In the genomic region with DNA sequence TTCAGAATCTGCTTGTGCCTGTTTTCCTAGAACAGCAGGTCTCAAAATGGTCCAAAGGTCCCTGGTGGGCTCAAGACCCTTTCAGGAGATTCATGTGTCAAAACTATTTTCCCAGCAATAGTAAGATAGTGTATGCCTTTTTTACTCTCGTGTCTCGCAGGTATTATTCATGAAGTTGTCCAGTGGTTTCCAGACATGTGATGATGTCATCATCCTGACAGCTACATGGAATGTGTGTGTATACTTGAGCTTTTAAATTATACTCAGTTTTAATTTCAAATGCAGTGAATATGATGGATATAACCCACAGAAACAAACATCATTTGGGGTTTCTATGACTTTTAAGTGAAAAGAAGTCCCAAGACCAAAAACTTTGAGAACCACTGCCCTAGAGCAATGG, we compare ENCODE assay signal across 13 cellular contexts.
DNase-seq lines count a peak whose midpoint lies in the region; ATAC-seq, FAIRE-seq and TF ChIP-seq lines count a peak whose summit lies in the region.
"Had no signal": no experiment of that assay in that cellular context is flagged by ENCODE, and none has a peak within 500 bp of the region (broad histone marks: within the 10 kb centered on the region; RNA-seq: fewer than 3 reads in every experiment).

No MANE protein-coding gene starts in this region.

- no peaks in the 10 kb centered on the region for H3K9me3 ChIP-seq in K562 (replicated peaks; ENCODE audit: control insufficient read depth, insufficient read depth, low read depth, low read length)
- H3K9me3 ChIP-seq: A549; BLaER1 treated with 17β-estradiol and CSF1 and Interleukin-3, amounts not matched to agents 10 nM and 100 nM had no signal

- DNase-seq in EL (peak; percentile 51), M059J (ENCODE audit: low read depth) (peak; percentile 59), K562 (ENCODE audit: extremely low read depth in 1 of 4, low spot score in 3 of 4) (no peak), G401 (ENCODE audit: low spot score) (no peak)
- no peak for DNase-seq in stimulated activated CD4-positive, alpha-beta T cell treated with anti-CD3 and anti-CD28 coated beads, Interleukin-15, amount 100 ng/mL, for 24 hours
- no peak for DNase-seq in activated CD8-positive, alpha-beta T cell treated with anti-CD3 and anti-CD28 coated beads, Interleukin-2, amount 10 ng/mL, durations not matched to agents 7 days and 5 days
- DNase-seq: CD4-positive, CD25-positive, alpha-beta regulatory T cell; DMS79 had no signal

- FAIRE-seq in K562 (lab: Jason Lieb, UNC) = no peak
- FAIRE-seq: A549 had no signal

- no peak for TF ChIP-seq EP300 in K562 (IDR thresholded peaks at IDR 0.05; ENCODE audit: low read length)

- no peak for TF ChIP-seq RAD21 in K562 (CRISPR knock-in tag; conservative IDR thresholded peaks at IDR 0.05 in 1 of 2, IDR thresholded peaks at IDR 0.05 in 1 of 2)

- H3K4me1 ChIP-seq in K562 (replicated peaks in 1 of 2; ENCODE audit: control insufficient read depth in 2 of 2, insufficient read depth in 2 of 2, low read length in 2 of 2) = no peaks in the 10 kb centered on the region
- H3K4me1 ChIP-seq: A549 had no signal

- no peak for TF ChIP-seq POLR2A in K562 (conservative IDR thresholded peaks at IDR 0.05)

- POLR2A ChIA-PET in K562 (lab: Yijun Ruan, JAX) = no interaction called here
- POLR2A ChIA-PET in activated CD8-positive, alpha-beta T cell treated with anti-CD3 and anti-CD28 coated beads, Interleukin-2, amount 10 ng/mL, durations not matched to agents 7 days and 5 days (lab: Charles Lee) = no interaction called here

- no peak overlapping the region for H3K4me3 ChIP-seq in K562
- H3K4me3 ChIP-seq: A549; BLaER1 treated with 17β-estradiol and CSF1 and Interleukin-3, amounts not matched to agents 10 nM and 100 nM had no signal

- H3K79me2 ChIP-seq in K562 (ENCODE audit: control insufficient read depth, insufficient read depth, low read length) = no peaks in the 10 kb centered on the region

- no peak overlapping the region for H3K27ac ChIP-seq in K562 (ENCODE audit: extremely low read depth, low read depth, low read length)
- H3K27ac ChIP-seq: A549, KMS-11 had no signal

- no peaks in the 10 kb centered on the region for H3K9me3 Mint-ChIP-seq in activated CD8-positive, alpha-beta T cell treated with anti-CD3 and anti-CD28 coated beads, Interleukin-2, amount 10 ng/mL, durations not matched to agents 7 days and 5 days (ENCODE audit: insufficient read depth)

- no peaks in the 10 kb centered on the region for H3K36me3 Mint-ChIP-seq in activated CD8-positive, alpha-beta T cell treated with anti-CD3 and anti-CD28 coated beads, Interleukin-2, amount 10 ng/mL, durations not matched to agents 7 days and 5 days (ENCODE audit: low read depth)
- H3K36me3 Mint-ChIP-seq: CD4-positive, CD25-positive, alpha-beta regulatory T cell; IgD-negative memory B cell had no signal

- intact Hi-C loops in K562 (cut with micrococcal nuclease) = no loop called here

- no peaks in the 10 kb centered on the region for H3K27me3 Mint-ChIP-seq in activated CD8-positive, alpha-beta T cell treated with anti-CD3 and anti-CD28 coated beads, Interleukin-2, amount 10 ng/mL, durations not matched to agents 7 days and 5 days (ENCODE audit: low read depth)
- H3K27me3 Mint-ChIP-seq: CD4-positive, CD25-positive, alpha-beta regulatory T cell; IgD-negative memory B cell had no signal

- H4K20me1 ChIP-seq in K562 (replicated peaks; ENCODE audit: control insufficient read depth, insufficient read depth, low read length) = no peaks in the 10 kb centered on the region
- H4K20me1 ChIP-seq: BLaER1 treated with 17β-estradiol and CSF1 and Interleukin-3, amounts not matched to agents 10 nM and 100 nM had no signal

- no peak overlapping the region for H3K4me3 Mint-ChIP-seq in activated CD8-positive, alpha-beta T cell treated with anti-CD3 and anti-CD28 coated beads, Interleukin-2, amount 10 ng/mL, durations not matched to agents 7 days and 5 days
- H3K4me3 Mint-ChIP-seq: CD4-positive, CD25-positive, alpha-beta regulatory T cell; IgD-negative memory B cell had no signal

- H3K4me1 Mint-ChIP-seq in activated CD8-positive, alpha-beta T cell treated with anti-CD3 and anti-CD28 coated beads, Interleukin-2, amount 10 ng/mL, durations not matched to agents 7 days and 5 days (ENCODE audit: low read depth) = no peaks in the 10 kb centered on the region
- H3K4me1 Mint-ChIP-seq: CD4-positive, CD25-positive, alpha-beta regulatory T cell; IgD-negative memory B cell had no signal

- no peak for ATAC-seq in K562
- ATAC-seq in activated CD8-positive, alpha-beta T cell treated with anti-CD3 and anti-CD28 coated beads, Interleukin-2, amount 10 ng/mL, durations not matched to agents 7 days and 5 days = no peak
- ATAC-seq: HCT116 had no signal

- no peaks in the 10 kb centered on the region for H3K9me1 ChIP-seq in K562 (ENCODE audit: control insufficient read depth, insufficient read depth, low read length)

- TF ChIP-seq CTCF in K562 (IDR thresholded peaks at IDR 0.05 in 2 of 3, conservative IDR thresholded peaks at IDR 0.05 in 1 of 3; ENCODE audit: insufficient read depth in 2 of 3, low read depth in 1 of 3, low read length in 3 of 3) = no peak

- H3K27ac Mint-ChIP-seq in activated CD8-positive, alpha-beta T cell treated with anti-CD3 and anti-CD28 coated beads, Interleukin-2, amount 10 ng/mL, durations not matched to agents 7 days and 5 days = no peak overlapping the region
- H3K27ac Mint-ChIP-seq: CD4-positive, CD25-positive, alpha-beta regulatory T cell; IgD-negative memory B cell had no signal

- H2AFZ ChIP-seq in K562 (ENCODE audit: low read depth, low read length) = no peak overlapping the region

- in situ Hi-C loops in K562 (cut with MboI) = no loop called here
- in situ Hi-C loops in G401 (cut with HindIII; ENCODE audit: low sequenced_read_pairs) = no loop called here

- CTCF ChIA-PET in K562 (lab: Yijun Ruan, JAX; ENCODE audit: low intra/inter-chr PET ratio) = no interaction called here
- CTCF ChIA-PET in activated CD8-positive, alpha-beta T cell treated with anti-CD3 and anti-CD28 coated beads, Interleukin-2, amount 10 ng/mL, durations not matched to agents 7 days and 5 days (lab: Charles Lee) = interaction anchor here (0.6 kb wide), 1 partner anchor 831 kb away, joined by 3 read pairs; no protein-coding TSS in a partner anchor

- H3K36me3 ChIP-seq in K562 (ENCODE audit: control insufficient read depth, insufficient read depth, low read length) = no peaks in the 10 kb centered on the region
- H3K36me3 ChIP-seq: BLaER1 treated with 17β-estradiol and CSF1 and Interleukin-3, amounts not matched to agents 10 nM and 100 nM had no signal

- 0% methylated on average over 2 of the region's 2 CpGs for WGBS in K562 (ENCODE audit: insufficient coverage, low coverage, missing lambda C conversion rate)

- BruUV-seq in K562 (replicated peaks; lab: Mats Ljungman, UMichigan) = no TSS peak

- no peaks in the 10 kb centered on the region; a peak in 1 of 5 replicates for H3K27me3 ChIP-seq in K562 (ENCODE audit: control insufficient read depth in 2 of 2, insufficient read depth in 2 of 2, low read length in 2 of 2)
- H3K27me3 ChIP-seq: BLaER1 treated with 17β-estradiol and CSF1 and Interleukin-3, amounts not matched to agents 10 nM and 100 nM had no signal

- no peak overlapping the region for H3K9ac ChIP-seq in K562 (ENCODE audit: insufficient read depth in 1 of 2, low read depth in 2 of 2, low read length in 2 of 2)
- H3K9ac ChIP-seq: BLaER1 treated with 17β-estradiol and CSF1 and Interleukin-3, amounts not matched to agents 10 nM and 100 nM; KMS-11 had no signal

- no peak overlapping the region for H3K4me2 ChIP-seq in K562 (ENCODE audit: insufficient read depth, low read length)
- H3K4me2 ChIP-seq: A549, KMS-11 had no signal

TF ChIP-seq in K562, 482 proteins besides CTCF, POLR2A, EP300 and RAD21:
- TF ChIP-seq NFRKB (IDR thresholded peaks at IDR 0.05; ENCODE audit: low read depth) (no peak), ZNF174 (CRISPR knock-in tag; IDR thresholded peaks at IDR 0.05) (no peak), ZNF165 (CRISPR knock-in tag; IDR thresholded peaks at IDR 0.05; ENCODE audit: borderline replicate concordance) (no peak), CCNT2 (IDR thresholded peaks at IDR 0.05; ENCODE audit: borderline replicate concordance, extremely low read depth, insufficient read length, low read depth, low read length) (no peak), SMC3 (conservative IDR thresholded peaks at IDR 0.05; ENCODE audit: insufficient read depth, low read depth, low read length) (no peak), ATF7 (IDR thresholded peaks at IDR 0.05) (peak; percentile 13; the same call in 1 of the 2 replicates)
- TF ChIP-seq, protein P1, sequence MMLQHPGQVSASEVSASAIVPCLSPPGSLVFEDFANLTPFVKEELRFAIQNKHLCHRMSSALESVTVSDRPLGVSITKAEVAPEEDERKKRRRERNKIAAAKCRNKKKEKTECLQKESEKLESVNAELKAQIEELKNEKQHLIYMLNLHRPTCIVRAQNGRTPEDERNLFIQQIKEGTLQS (IDR thresholded peaks at IDR 0.05) = peak; percentile 62
- TF ChIP-seq, protein P1 (CRISPR knock-in tag; conservative IDR thresholded peaks at IDR 0.05) = no peak

Comparison
In these comparisons a context has a peak if more than half of its experiments do, and no peak if none do; other contexts are left out.
1. DNase-seq: peak in EL (single experiment) and M059J (single experiment); none in K562 (0 of 4), stimulated activated CD4-positive, alpha-beta T cell treated with anti-CD3 and anti-CD28 coated beads, Interleukin-15, amount 100 ng/mL, for 24 hours (single experiment), G401 (single experiment) and activated CD8-positive, alpha-beta T cell treated with anti-CD3 and anti-CD28 coated beads, Interleukin-2, amount 10 ng/mL, durations not matched to agents 7 days and 5 days (single experiment).